1 cellular context compared by ENCODE assay signal in genomic region chr20:1427457-1428054, GRCh38.
TF ChIP-seq lines count a peak whose summit lies in the region.

No MANE protein-coding gene starts in this region.

TF ChIP-seq in WTC11, 78 proteins besides CTCF, POLR2A, EP300 and RAD21 (continued from another document):
- TF ChIP-seq, protein P1, sequence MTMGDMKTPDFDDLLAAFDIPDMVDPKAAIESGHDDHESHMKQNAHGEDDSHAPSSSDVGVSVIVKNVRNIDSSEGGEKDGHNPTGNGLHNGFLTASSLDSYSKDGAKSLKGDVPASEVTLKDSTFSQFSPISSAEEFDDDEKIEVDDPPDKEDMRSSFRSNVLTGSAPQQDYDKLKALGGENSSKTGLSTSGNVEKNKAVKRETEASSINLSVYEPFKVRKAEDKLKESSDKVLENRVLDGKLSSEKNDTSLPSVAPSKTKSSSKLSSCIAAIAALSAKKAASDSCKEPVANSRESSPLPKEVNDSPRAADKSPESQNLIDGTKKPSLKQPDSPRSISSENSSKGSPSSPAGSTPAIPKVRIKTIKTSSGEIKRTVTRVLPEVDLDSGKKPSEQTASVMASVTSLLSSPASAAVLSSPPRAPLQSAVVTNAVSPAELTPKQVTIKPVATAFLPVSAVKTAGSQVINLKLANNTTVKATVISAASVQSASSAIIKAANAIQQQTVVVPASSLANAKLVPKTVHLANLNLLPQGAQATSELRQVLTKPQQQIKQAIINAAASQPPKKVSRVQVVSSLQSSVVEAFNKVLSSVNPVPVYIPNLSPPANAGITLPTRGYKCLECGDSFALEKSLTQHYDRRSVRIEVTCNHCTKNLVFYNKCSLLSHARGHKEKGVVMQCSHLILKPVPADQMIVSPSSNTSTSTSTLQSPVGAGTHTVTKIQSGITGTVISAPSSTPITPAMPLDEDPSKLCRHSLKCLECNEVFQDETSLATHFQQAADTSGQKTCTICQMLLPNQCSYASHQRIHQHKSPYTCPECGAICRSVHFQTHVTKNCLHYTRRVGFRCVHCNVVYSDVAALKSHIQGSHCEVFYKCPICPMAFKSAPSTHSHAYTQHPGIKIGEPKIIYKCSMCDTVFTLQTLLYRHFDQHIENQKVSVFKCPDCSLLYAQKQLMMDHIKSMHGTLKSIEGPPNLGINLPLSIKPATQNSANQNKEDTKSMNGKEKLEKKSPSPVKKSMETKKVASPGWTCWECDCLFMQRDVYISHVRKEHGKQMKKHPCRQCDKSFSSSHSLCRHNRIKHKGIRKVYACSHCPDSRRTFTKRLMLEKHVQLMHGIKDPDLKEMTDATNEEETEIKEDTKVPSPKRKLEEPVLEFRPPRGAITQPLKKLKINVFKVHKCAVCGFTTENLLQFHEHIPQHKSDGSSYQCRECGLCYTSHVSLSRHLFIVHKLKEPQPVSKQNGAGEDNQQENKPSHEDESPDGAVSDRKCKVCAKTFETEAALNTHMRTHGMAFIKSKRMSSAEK (CRISPR knock-in tag; IDR thresholded peaks at IDR 0.05; ENCODE audit: borderline replicate concordance): no peak
- TF ChIP-seq, protein P2, sequence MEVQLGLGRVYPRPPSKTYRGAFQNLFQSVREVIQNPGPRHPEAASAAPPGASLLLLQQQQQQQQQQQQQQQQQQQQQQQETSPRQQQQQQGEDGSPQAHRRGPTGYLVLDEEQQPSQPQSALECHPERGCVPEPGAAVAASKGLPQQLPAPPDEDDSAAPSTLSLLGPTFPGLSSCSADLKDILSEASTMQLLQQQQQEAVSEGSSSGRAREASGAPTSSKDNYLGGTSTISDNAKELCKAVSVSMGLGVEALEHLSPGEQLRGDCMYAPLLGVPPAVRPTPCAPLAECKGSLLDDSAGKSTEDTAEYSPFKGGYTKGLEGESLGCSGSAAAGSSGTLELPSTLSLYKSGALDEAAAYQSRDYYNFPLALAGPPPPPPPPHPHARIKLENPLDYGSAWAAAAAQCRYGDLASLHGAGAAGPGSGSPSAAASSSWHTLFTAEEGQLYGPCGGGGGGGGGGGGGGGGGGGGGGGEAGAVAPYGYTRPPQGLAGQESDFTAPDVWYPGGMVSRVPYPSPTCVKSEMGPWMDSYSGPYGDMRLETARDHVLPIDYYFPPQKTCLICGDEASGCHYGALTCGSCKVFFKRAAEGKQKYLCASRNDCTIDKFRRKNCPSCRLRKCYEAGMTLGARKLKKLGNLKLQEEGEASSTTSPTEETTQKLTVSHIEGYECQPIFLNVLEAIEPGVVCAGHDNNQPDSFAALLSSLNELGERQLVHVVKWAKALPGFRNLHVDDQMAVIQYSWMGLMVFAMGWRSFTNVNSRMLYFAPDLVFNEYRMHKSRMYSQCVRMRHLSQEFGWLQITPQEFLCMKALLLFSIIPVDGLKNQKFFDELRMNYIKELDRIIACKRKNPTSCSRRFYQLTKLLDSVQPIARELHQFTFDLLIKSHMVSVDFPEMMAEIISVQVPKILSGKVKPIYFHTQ (CRISPR knock-in tag; IDR thresholded peaks at IDR 0.05): no peak
- TF ChIP-seq, protein P3, sequence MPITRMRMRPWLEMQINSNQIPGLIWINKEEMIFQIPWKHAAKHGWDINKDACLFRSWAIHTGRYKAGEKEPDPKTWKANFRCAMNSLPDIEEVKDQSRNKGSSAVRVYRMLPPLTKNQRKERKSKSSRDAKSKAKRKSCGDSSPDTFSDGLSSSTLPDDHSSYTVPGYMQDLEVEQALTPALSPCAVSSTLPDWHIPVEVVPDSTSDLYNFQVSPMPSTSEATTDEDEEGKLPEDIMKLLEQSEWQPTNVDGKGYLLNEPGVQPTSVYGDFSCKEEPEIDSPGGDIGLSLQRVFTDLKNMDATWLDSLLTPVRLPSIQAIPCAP (CRISPR knock-in tag; IDR thresholded peaks at IDR 0.05): no peak
